Comparison of ENCODE assay signal across 1 cellular context in the genomic region with DNA sequence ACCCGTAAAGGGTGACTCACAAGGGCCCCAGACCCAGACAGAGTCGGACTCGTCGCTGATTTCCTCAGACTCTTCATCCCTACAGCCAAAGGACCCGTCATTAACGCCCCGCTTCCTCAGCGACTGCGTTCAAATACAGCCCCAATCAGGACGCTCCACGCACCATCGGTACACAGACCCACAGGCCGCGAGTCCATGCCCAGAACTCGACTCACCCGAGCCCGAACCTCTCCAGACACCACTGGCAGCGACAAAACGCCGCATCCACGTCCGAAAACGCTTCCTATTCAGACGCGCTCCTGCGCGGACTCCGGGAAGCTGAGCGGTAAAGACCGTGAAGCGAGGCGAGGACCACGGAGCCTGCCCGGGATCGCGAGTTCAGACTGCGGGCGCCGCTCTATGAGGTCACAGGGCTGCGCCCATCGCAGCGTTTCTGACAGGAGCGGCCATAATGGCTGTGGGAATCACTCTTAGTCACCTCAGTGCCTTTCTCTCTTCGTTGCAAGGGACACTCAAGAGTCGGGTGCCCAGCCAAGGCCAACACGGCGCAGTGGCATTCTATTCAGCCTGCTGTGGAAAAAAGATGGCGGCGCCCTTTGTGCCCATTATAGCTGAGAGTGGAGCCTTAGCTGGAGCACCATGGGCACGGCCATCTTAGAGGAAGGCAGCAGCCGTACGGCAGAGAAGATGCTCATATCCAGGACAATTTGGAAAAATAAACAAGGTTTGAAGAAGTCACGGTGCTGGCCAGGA.
TF ChIP-seq lines count a peak whose summit lies in the region.

TSS of gene ZNF614 (minus strand) at position 353 of the 753 bp plus-strand sequence. CDS start 2,634 bp downstream, outside the sequence.

TF ChIP-seq in HEK293, 187 proteins besides CTCF, POLR2A, EP300 and RAD21 (continued from another document and continues in another):
- TF ChIP-seq, protein P1, sequence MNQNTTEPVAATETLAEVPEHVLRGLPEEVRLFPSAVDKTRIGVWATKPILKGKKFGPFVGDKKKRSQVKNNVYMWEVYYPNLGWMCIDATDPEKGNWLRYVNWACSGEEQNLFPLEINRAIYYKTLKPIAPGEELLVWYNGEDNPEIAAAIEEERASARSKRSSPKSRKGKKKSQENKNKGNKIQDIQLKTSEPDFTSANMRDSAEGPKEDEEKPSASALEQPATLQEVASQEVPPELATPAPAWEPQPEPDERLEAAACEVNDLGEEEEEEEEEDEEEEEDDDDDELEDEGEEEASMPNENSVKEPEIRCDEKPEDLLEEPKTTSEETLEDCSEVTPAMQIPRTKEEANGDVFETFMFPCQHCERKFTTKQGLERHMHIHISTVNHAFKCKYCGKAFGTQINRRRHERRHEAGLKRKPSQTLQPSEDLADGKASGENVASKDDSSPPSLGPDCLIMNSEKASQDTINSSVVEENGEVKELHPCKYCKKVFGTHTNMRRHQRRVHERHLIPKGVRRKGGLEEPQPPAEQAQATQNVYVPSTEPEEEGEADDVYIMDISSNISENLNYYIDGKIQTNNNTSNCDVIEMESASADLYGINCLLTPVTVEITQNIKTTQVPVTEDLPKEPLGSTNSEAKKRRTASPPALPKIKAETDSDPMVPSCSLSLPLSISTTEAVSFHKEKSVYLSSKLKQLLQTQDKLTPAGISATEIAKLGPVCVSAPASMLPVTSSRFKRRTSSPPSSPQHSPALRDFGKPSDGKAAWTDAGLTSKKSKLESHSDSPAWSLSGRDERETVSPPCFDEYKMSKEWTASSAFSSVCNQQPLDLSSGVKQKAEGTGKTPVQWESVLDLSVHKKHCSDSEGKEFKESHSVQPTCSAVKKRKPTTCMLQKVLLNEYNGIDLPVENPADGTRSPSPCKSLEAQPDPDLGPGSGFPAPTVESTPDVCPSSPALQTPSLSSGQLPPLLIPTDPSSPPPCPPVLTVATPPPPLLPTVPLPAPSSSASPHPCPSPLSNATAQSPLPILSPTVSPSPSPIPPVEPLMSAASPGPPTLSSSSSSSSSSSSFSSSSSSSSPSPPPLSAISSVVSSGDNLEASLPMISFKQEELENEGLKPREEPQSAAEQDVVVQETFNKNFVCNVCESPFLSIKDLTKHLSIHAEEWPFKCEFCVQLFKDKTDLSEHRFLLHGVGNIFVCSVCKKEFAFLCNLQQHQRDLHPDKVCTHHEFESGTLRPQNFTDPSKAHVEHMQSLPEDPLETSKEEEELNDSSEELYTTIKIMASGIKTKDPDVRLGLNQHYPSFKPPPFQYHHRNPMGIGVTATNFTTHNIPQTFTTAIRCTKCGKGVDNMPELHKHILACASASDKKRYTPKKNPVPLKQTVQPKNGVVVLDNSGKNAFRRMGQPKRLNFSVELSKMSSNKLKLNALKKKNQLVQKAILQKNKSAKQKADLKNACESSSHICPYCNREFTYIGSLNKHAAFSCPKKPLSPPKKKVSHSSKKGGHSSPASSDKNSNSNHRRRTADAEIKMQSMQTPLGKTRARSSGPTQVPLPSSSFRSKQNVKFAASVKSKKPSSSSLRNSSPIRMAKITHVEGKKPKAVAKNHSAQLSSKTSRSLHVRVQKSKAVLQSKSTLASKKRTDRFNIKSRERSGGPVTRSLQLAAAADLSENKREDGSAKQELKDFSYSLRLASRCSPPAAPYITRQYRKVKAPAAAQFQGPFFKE (tag by site-specific recombination; IDR thresholded peaks at IDR 0.05; ENCODE audit: borderline replicate concordance) = no peak
- TF ChIP-seq, protein P2, sequence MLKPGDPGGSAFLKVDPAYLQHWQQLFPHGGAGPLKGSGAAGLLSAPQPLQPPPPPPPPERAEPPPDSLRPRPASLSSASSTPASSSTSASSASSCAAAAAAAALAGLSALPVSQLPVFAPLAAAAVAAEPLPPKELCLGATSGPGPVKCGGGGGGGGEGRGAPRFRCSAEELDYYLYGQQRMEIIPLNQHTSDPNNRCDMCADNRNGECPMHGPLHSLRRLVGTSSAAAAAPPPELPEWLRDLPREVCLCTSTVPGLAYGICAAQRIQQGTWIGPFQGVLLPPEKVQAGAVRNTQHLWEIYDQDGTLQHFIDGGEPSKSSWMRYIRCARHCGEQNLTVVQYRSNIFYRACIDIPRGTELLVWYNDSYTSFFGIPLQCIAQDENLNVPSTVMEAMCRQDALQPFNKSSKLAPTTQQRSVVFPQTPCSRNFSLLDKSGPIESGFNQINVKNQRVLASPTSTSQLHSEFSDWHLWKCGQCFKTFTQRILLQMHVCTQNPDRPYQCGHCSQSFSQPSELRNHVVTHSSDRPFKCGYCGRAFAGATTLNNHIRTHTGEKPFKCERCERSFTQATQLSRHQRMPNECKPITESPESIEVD (tag by site-specific recombination; IDR thresholded peaks at IDR 0.05) = no peak
- TF ChIP-seq ZBTB11 (tag by site-specific recombination; conservative IDR thresholded peaks at IDR 0.05; ENCODE audit: low read depth) (peak; percentile 14; the same call in 1 of the 2 replicates), ZSCAN16 (tag by site-specific recombination; IDR thresholded peaks at IDR 0.05) (no peak), ZNF2 (tag by site-specific recombination; IDR thresholded peaks at IDR 0.05) (0 out of 2 replicates have a peak, but pooled peaks have one; percentile 45), ZNF660 (tag by site-specific recombination; IDR thresholded peaks at IDR 0.05) (peak; percentile 55; the same call in 1 of the 2 replicates), ZNF626 (tag by site-specific recombination; IDR thresholded peaks at IDR 0.05) (no peak), ZIC2 (tag by site-specific recombination; IDR thresholded peaks at IDR 0.05) (no peak), RBAK (tag by site-specific recombination; IDR thresholded peaks at IDR 0.05) (no peak), ZNF670 (tag by site-specific recombination; IDR thresholded peaks at IDR 0.05; ENCODE audit: low read depth) (no peak), PBX3 (CRISPR knock-in tag; IDR thresholded peaks at IDR 0.05) (peak; percentile 51; the same call in 1 of the 2 replicates), ZXDB (tag by site-specific recombination; IDR thresholded peaks at IDR 0.05) (peak; percentile 78), ZNF155 (tag by site-specific recombination; IDR thresholded peaks at IDR 0.05) (no peak), ZNF274 (IDR thresholded peaks at IDR 0.05; ENCODE audit: low read length) (no peak), ZNF274 (tag by site-specific recombination; IDR thresholded peaks at IDR 0.05; ENCODE audit: borderline replicate concordance) (no peak; the same call in 1 of the 2 replicates), ZNF174 (tag by site-specific recombination; IDR thresholded peaks at IDR 0.05) (no peak), ZSCAN23 (tag by site-specific recombination; IDR thresholded peaks at IDR 0.05) (no peak), ZNF701 (tag by site-specific recombination; IDR thresholded peaks at IDR 0.05) (no peak), ZBTB1 (tag by site-specific recombination; IDR thresholded peaks at IDR 0.05) (no peak), YY2 (tag by site-specific recombination; IDR thresholded peaks at IDR 0.05) (peak; percentile 100), ZNF354C (tag by site-specific recombination; IDR thresholded peaks at IDR 0.05; ENCODE audit: borderline replicate concordance, low read depth) (no peak), ZNF214 (tag by site-specific recombination; IDR thresholded peaks at IDR 0.05; ENCODE audit: borderline replicate concordance) (no peak), ZNF26 (tag by site-specific recombination; IDR thresholded peaks at IDR 0.05) (no peak), ZNF621 (tag by site-specific recombination; IDR thresholded peaks at IDR 0.05) (no peak), ZNF654 (tag by site-specific recombination; IDR thresholded peaks at IDR 0.05; ENCODE audit: low read depth) (no peak), ZFP41 (tag by site-specific recombination; IDR thresholded peaks at IDR 0.05; ENCODE audit: borderline replicate concordance) (no peak), ZBTB10 (tag by site-specific recombination; IDR thresholded peaks at IDR 0.05) (peak; percentile 59), ZNF211 (tag by site-specific recombination; IDR thresholded peaks at IDR 0.05; ENCODE audit: low read depth) (no peak), KLF10 (tag by site-specific recombination; IDR thresholded peaks at IDR 0.05) (no peak), ZNF785 (tag by site-specific recombination; IDR thresholded peaks at IDR 0.05) (no peak), ZNF747 (tag by site-specific recombination; IDR thresholded peaks at IDR 0.05) (no peak), IKZF3 (tag by site-specific recombination; IDR thresholded peaks at IDR 0.05) (no peak), ZNF404 (tag by site-specific recombination; IDR thresholded peaks at IDR 0.05) (no peak), ZBTB48 (tag by site-specific recombination; IDR thresholded peaks at IDR 0.05) (no peak), ZNF514 (tag by site-specific recombination; IDR thresholded peaks at IDR 0.05) (no peak)
- TF ChIP-seq, protein P3, sequence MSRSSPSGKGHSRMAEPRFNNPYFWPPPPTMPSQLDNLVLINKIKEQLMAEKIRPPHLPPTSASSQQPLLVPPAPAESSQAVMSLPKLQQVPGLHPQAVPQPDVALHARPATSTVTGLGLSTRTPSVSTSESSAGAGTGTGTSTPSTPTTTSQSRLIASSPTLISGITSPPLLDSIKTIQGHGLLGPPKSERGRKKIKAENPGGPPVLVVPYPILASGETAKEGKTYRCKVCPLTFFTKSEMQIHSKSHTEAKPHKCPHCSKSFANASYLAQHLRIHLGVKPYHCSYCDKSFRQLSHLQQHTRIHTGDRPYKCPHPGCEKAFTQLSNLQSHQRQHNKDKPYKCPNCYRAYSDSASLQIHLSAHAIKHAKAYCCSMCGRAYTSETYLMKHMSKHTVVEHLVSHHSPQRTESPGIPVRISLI (tag by site-specific recombination; IDR thresholded peaks at IDR 0.05) = no peak
- TF ChIP-seq, protein P4, sequence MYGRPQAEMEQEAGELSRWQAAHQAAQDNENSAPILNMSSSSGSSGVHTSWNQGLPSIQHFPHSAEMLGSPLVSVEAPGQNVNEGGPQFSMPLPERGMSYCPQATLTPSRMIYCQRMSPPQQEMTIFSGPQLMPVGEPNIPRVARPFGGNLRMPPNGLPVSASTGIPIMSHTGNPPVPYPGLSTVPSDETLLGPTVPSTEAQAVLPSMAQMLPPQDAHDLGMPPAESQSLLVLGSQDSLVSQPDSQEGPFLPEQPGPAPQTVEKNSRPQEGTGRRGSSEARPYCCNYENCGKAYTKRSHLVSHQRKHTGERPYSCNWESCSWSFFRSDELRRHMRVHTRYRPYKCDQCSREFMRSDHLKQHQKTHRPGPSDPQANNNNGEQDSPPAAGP (tag by site-specific recombination; IDR thresholded peaks at IDR 0.05) = no peak
